Comparison of ENCODE assay signal across 8 cellular contexts in genomic region chr16:23504453-23505179, GRCh38. TPM values are rescaled to one million over a fixed set of nuclear protein-coding genes. Genes with fewer than 3 reads are reported as not detected.
DNase-seq lines count a peak whose midpoint lies in the region; ATAC-seq lines count a peak whose summit lies in the region.

No MANE protein-coding gene starts in this region.

- DNase-seq in Right ventricle myocardium inferior (ENCODE audit: missing footprints) (no peak), cardiac septum (ENCODE audit: low spot score) (no peak), RKO (ENCODE audit: low spot score) (peak; percentile 97), glomerular endothelial cell (ENCODE audit: extremely low read depth, low read depth, low spot score) (peak; percentile 75), skeletal muscle cell (ENCODE audit: low read depth) (peak; percentile 87)
- peak; percentile 89 for DNase-seq in activated effector memory CD4-positive, alpha-beta T cell treated with anti-CD3 and anti-CD28 coated beads, Interleukin-2, amount 50 U/mL, for 16 hours

- intact Hi-C loops in Right ventricle myocardium inferior (cut with DNase I) (no loop called here), cardiac septum (cut with DNase I) (loop anchor here (5.0 kb wide), 1 partner anchor 53 kb away; the partner anchor contains the start of genes EARS2 and UBFD1)

- peak; percentile 60 for ATAC-seq in Right ventricle myocardium inferior
- peak; percentile 53 for ATAC-seq in HG03045 (IDR thresholded peaks at IDR 0.05; ENCODE audit: unreplicated experiment)
- no peak for ATAC-seq in HG03097 (IDR thresholded peaks at IDR 0.05; ENCODE audit: low FRiP score, unreplicated experiment)

- H3K4me3 ChIP-seq in skeletal muscle cell (ENCODE audit: low read depth, low read length): no peak overlapping the region

RNA-seq across cellular contexts. Expression of gene GGA2, which starts 5.7 kb away (rescaled TPM):
- 51.7 TPM for total RNA-seq in Right ventricle myocardium inferior
- total RNA-seq in cardiac septum: 38.1 TPM
- total RNA-seq in glomerular endothelial cell: 33.8 and 48.3 TPM in 2 replicates

RNA-seq across cellular contexts. Expression of gene COG7, which starts 51.6 kb away (rescaled TPM):
- total RNA-seq in Right ventricle myocardium inferior (9.8 TPM), cardiac septum (14.4 TPM), glomerular endothelial cell (9.3 and 21.8 TPM in 2 replicates)

RNA-seq across cellular contexts. Expression of gene EARS2, which starts 52.5 kb away (rescaled TPM):
- 24.9 TPM for total RNA-seq in Right ventricle myocardium inferior
- total RNA-seq in cardiac septum: 16.4 TPM
- 21.3 and 25.7 TPM in 2 replicates for total RNA-seq in glomerular endothelial cell

RNA-seq across cellular contexts. Expression of gene UBFD1, which starts 52.9 kb away (rescaled TPM):
- total RNA-seq in Right ventricle myocardium inferior: 66.4 TPM
- 49.7 TPM for total RNA-seq in cardiac septum
- 105 and 126 TPM in 2 replicates for total RNA-seq in glomerular endothelial cell

Comparison
In these comparisons a context has a peak if more than half of its experiments do, and no peak if none do; other contexts are left out.
1. DNase-seq: peak in RKO (single experiment), activated effector memory CD4-positive, alpha-beta T cell treated with anti-CD3 and anti-CD28 coated beads, Interleukin-2, amount 50 U/mL, for 16 hours (single experiment), glomerular endothelial cell (single experiment) and skeletal muscle cell (single experiment); none in Right ventricle myocardium inferior (single experiment) and cardiac septum (single experiment).